ENCODE assay signal across 11 cellular contexts in genomic region chr5:136030956-136031611, GRCh38. TPM values are rescaled to one million over a fixed set of nuclear protein-coding genes. Genes with fewer than 3 reads are reported as not detected.
DNase-seq lines count a peak whose midpoint lies in the region; ATAC-seq and TF ChIP-seq lines count a peak whose summit lies in the region.
"Had no signal": no experiment of that assay in that cellular context is flagged by ENCODE, and none has a peak within 500 bp of the region (broad histone marks: within the 10 kb centered on the region; RNA-seq: fewer than 3 reads in every experiment).

No MANE protein-coding gene starts in this region.

- intact Hi-C loops in OCI-LY7 (cut with micrococcal nuclease; ENCODE audit: unreplicated experiment), result no loop called here
- intact Hi-C loops in prostate gland (cut with DNase I), result no loop called here
- intact Hi-C loops in posterior vena cava (cut with DNase I), result no loop called here

- H3K9me3 ChIP-seq in AG04450 (ENCODE audit: control insufficient read depth, insufficient read depth, low read length), result peaks cover 4% of the 10 kb centered on the region; the same call in 1 of the 2 replicates
- H3K9me3 ChIP-seq in OCI-LY7 (ENCODE audit: low read length), result no peaks in the 10 kb centered on the region
- H3K9me3 ChIP-seq in prostate gland, result no peaks in the 10 kb centered on the region

- H3K4me2 ChIP-seq in OCI-LY7 (ENCODE audit: low read length), result peak overlapping the region; percentile 50
- H3K4me2 ChIP-seq: KMS-11 had no signal

- POLR2A ChIA-PET in AG04450 (lab: Yijun Ruan, JAX) (interaction anchor here (1.0 kb wide), 1 partner anchor 26 kb away, joined by 4 read pairs; no protein-coding TSS in a partner anchor), OCI-LY7 (lab: Charles Lee) (interaction anchor here (0.6 to 1.6 kb wide), 4 partner anchors 12 to 1601 kb away, joined by 3 to 11 read pairs (median 4); partner anchors contain the start of gene SMAD5)

- CTCF ChIA-PET in AG04450 (lab: Charles Lee) (interaction anchor here (0.8 to 2.8 kb wide), 6 partner anchors 8 to 145 kb away, joined by 3 to 14 read pairs (median 3); no protein-coding TSS in a partner anchor), OCI-LY7 (lab: Charles Lee; ENCODE audit: unreplicated experiment) (no interaction called here)

- no peak for DNase-seq in AG04450 (ENCODE audit: low read depth, low spot score)
- peak; percentile 52 for DNase-seq in OCI-LY7 (ENCODE audit: low spot score)
- peak; percentile 12 for DNase-seq in islet precursor cell
- no peak for DNase-seq in prostate gland (ENCODE audit: low spot score)
- no peak for DNase-seq in stimulated activated CD4-positive, alpha-beta T cell treated with anti-CD3 and anti-CD28 coated beads, Interleukin-2, amount 100 ng/mL, for 48 hours
- DNase-seq in posterior vena cava (ENCODE audit: low spot score), result no peak
- no peak for DNase-seq in NCI-H2171 treated with DMSO at 0.1 percent for 48 hours (lab: John Stamatoyannopoulos, UW)
- DNase-seq: erythroblast had no signal

- H3K27me3 ChIP-seq in AG04450 (ENCODE audit: control insufficient read depth, insufficient read depth, low read length) (no peaks in the 10 kb centered on the region), prostate gland (replicated peaks; ENCODE audit: insufficient read depth) (no peaks in the 10 kb centered on the region)

- H3K27ac ChIP-seq in AG04450 (ENCODE audit: low read depth, low read length) (no peak overlapping the region), OCI-LY7 (ENCODE audit: low read depth, low read length, poor library complexity, severe bottlenecking) (peak overlapping the region; percentile 47), prostate gland (no peak overlapping the region)
- H3K27ac ChIP-seq: C4-2B, KMS-11 had no signal

- H3K9me2 ChIP-seq in OCI-LY7 (ENCODE audit: insufficient read depth, low read length), result no peaks in the 10 kb centered on the region

- no peaks in the 10 kb centered on the region for H3K36me3 ChIP-seq in OCI-LY7 (ENCODE audit: insufficient read depth, low read length)
- no peaks in the 10 kb centered on the region for H3K36me3 ChIP-seq in prostate gland

- H4K20me1 ChIP-seq in OCI-LY7 (ENCODE audit: insufficient read depth, low read length), result no peaks in the 10 kb centered on the region

- H3K79me2 ChIP-seq in OCI-LY7 (ENCODE audit: insufficient read depth, low read depth, low read length), result no peaks in the 10 kb centered on the region

- peak overlapping the region; percentile 78 for H2AFZ ChIP-seq in OCI-LY7 (ENCODE audit: low read length)

- peaks cover 60% of the 10 kb centered on the region for H3K4me1 ChIP-seq in OCI-LY7 (ENCODE audit: insufficient read depth, low read length, poor library complexity, severe bottlenecking)
- no peaks in the 10 kb centered on the region for H3K4me1 ChIP-seq in prostate gland (replicated peaks)

- 80% methylated on average over 8 of the region's 8 CpGs for WGBS in prostate gland

- TF ChIP-seq CTCF in AG04450 (IDR thresholded peaks at IDR 0.05; ENCODE audit: low read depth, low read length), result no peak
- no peak for TF ChIP-seq CTCF in OCI-LY7 (conservative IDR thresholded peaks at IDR 0.05; ENCODE audit: low read length)
- TF ChIP-seq CTCF in prostate gland (IDR thresholded peaks at IDR 0.05), result no peak

- ATAC-seq in GM21515 (IDR thresholded peaks at IDR 0.05; ENCODE audit: unreplicated experiment), result peak; percentile 91

- H3K4me3 ChIP-seq in AG04450 (ENCODE audit: low read depth, low read length), result peak overlapping the region; percentile 93
- H3K4me3 ChIP-seq in OCI-LY7 (ENCODE audit: low read depth, low read length, poor library complexity, severe bottlenecking), result peak overlapping the region; percentile 2
- H3K4me3 ChIP-seq in prostate gland, result no peak overlapping the region

- no peak for TF ChIP-seq POLR2A in prostate gland (IDR thresholded peaks at IDR 0.05)

- no TSS peak for BruUV-seq in OCI-LY7 (replicated peaks; lab: Mats Ljungman, UMichigan)

RNA-seq across cellular contexts. Expression of gene TGFBI, which starts 2.3 kb away (rescaled TPM):
- 2,219 and 2,576 TPM in 2 replicates for polyA plus RNA-seq in AG04450 (2011; rRNA removed)
- polyA minus RNA-seq in AG04450 (2011; rRNA and poly(A)+ RNA removed), result 1,062 and 1,253 TPM in 2 replicates
- not detected in 2 replicates for total RNA-seq in OCI-LY7 (2014; rRNA removed; shearing (Covaris generic))
- total RNA-seq in OCI-LY7 (2022) (not detected in 2 replicates), prostate gland (10 to 100 TPM; 17.9 to 41.7 TPM), posterior vena cava (100 to 1,000 TPM; 173 to 286 TPM)

Comparison
In these comparisons a context has a peak if more than half of its experiments do, and no peak if none do; other contexts are left out.
1. DNase-seq: peak in OCI-LY7 (single experiment) and islet precursor cell (single experiment); none in AG04450 (single experiment), prostate gland (single experiment), stimulated activated CD4-positive, alpha-beta T cell treated with anti-CD3 and anti-CD28 coated beads, Interleukin-2, amount 100 ng/mL, for 48 hours (0 of 2), posterior vena cava (single experiment) and NCI-H2171 treated with DMSO at 0.1 percent for 48 hours (single experiment).
2. H3K4me3 ChIP-seq: peak in AG04450 (single experiment) and OCI-LY7 (single experiment); none in prostate gland (0 of 2).
3. RNA of gene TGFBI, which starts 2.3 kb away (total RNA-seq): 173 to 286 TPM in posterior vena cava and 17.9 to 41.7 TPM in prostate gland; not detected in OCI-LY7; every median in the first group is over 10 times any median in the second.